In the genomic region with DNA sequence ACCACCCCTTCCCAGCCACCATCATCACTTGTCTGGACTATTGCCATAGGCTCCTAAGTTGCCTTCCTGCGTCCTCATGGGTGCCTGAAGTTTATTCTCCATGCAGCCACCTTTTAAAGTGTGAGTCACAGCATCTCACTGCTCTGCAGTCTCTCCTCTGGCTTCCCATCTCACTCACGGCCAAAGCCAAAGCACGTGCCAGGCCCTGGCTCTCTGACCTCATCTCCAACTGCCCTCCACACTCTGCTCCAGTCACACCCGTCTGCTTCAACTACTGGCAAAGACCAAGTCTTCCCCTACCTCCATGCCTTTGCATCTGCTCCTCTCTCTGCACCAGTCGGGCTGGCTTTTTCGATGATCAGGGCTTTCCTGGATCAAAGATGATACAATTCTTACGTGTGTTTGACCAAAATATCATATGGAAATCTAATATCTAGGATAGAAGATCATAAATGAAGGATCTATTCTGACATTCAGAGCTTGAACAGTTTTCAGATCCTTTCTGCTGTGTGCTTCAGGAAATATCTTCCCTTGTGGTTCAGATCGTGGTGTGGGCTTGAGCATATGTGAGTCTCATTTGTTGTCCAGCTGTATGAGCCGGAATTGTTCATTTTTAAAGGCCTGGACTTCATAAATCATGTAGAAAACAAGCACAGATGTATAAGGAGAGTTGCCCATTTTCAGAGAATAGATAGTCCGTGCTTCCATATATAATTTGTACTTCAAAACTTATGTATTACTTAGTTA, we compare ENCODE assay signal across 15 cellular contexts.
DNase-seq lines count a peak whose midpoint lies in the region; ATAC-seq and TF ChIP-seq lines count a peak whose summit lies in the region.
"Had no signal": no experiment of that assay in that cellular context is flagged by ENCODE, and none has a peak within 500 bp of the region (broad histone marks: within the 10 kb centered on the region; RNA-seq: fewer than 3 reads in every experiment).

No MANE protein-coding gene starts in this region.

- no peak for TF ChIP-seq EP300 in transverse colon (IDR thresholded peaks at IDR 0.05; ENCODE audit: low read depth)

- TF ChIP-seq CTCF in astrocyte of the spinal cord (IDR thresholded peaks at IDR 0.05; ENCODE audit: low read depth, low read length) (no peak), transverse colon (IDR thresholded peaks at IDR 0.05) (no peak)

- peaks cover 25% of the 10 kb centered on the region for H3K4me1 ChIP-seq in right cardiac atrium (ENCODE audit: control insufficient read depth, insufficient read depth, low read length)
- peaks cover 3 to 12% (median 4%) of the 10 kb centered on the region in 4 donors for H3K4me1 ChIP-seq in transverse colon

- H3K36me3 ChIP-seq in transverse colon: no peaks in the 10 kb centered on the region
- H3K36me3 ChIP-seq: tibial artery had no signal

- H3K27me3 ChIP-seq in right cardiac atrium (ENCODE audit: control insufficient read depth, insufficient read depth) (no peaks in the 10 kb centered on the region), transverse colon (no peaks in the 10 kb centered on the region)
- H3K27me3 ChIP-seq: tibial artery had no signal

- peaks cover 9 to 14% of the 10 kb centered on the region in 2 donors for H3K9me3 Mint-ChIP-seq in activated T-cell treated with anti-CD3 and anti-CD28 coated beads, Interleukin-2, amount 50 U/mL, for 72 hours

- H3K9me3 ChIP-seq in right cardiac atrium (ENCODE audit: control insufficient read depth, low read length): no peaks in the 10 kb centered on the region
- peaks cover 8 to 10% of the 10 kb centered on the region in 2 donors for H3K9me3 ChIP-seq in transverse colon

- DNase-seq in HCEC 1CT (peak; percentile 47), astrocyte of the spinal cord (ENCODE audit: low read depth, low spot score) (peak; percentile 57), right cardiac atrium (peak in 2 of 3 donors; percentile 74 to 89), transverse colon (peak; percentile 38), NCI-H1105 treated with DMSO at 0.1 percent for 48 hours (lab: John Stamatoyannopoulos, UW) (no peak), NCI-H226 (no peak)
- DNase-seq in stimulated activated CD8-positive, alpha-beta memory T cell treated with anti-CD3 and anti-CD28 coated beads, Interleukin-4, amount 100 ng/mL, for 48 hours: no peak
- DNase-seq in activated T-cell treated with anti-CD3 and anti-CD28 coated beads, Interleukin-2, amount 50 U/mL, for 72 hours: no peak
- DNase-seq: activated T-cell treated with anti-CD3 and anti-CD28 coated beads, Interleukin-2, amount 50 U/mL, for 1 hour; DND-41; MM.1S; naive thymus-derived CD8-positive, alpha-beta T cell; stimulated activated CD4-positive, alpha-beta T cell treated with anti-CD3 and anti-CD28 coated beads, Interleukin-4, amount 100 ng/mL, for 1 hour; T1000 had no signal

- H3K36me3 Mint-ChIP-seq in activated T-cell treated with anti-CD3 and anti-CD28 coated beads, Interleukin-2, amount 50 U/mL, for 72 hours (ENCODE audit: insufficient read depth in 2 of 2): peaks cover 14 to 19% of the 10 kb centered on the region in 2 donors

- no peak overlapping the region for H3K27ac Mint-ChIP-seq in activated T-cell treated with anti-CD3 and anti-CD28 coated beads, Interleukin-2, amount 50 U/mL, for 72 hours

- ATAC-seq in right cardiac atrium: peak; percentile 45 to 90
- no peak for ATAC-seq in activated T-cell treated with anti-CD3 and anti-CD28 coated beads, Interleukin-2, amount 50 U/mL, for 72 hours (replicated peaks in 1 of 2)
- ATAC-seq: naive thymus-derived CD8-positive, alpha-beta T cell had no signal

- peak overlapping the region; percentile 33 for H3K27ac ChIP-seq in right cardiac atrium (ENCODE audit: low read length)
- peak overlapping the region in 3 of 4 donors; percentile 35 to 42 (median 37) for H3K27ac ChIP-seq in transverse colon
- H3K27ac ChIP-seq: tibial artery had no signal

- no peak for TF ChIP-seq POLR2A in transverse colon (IDR thresholded peaks at IDR 0.05)

- H3K4me3 ChIP-seq in astrocyte of the spinal cord (ENCODE audit: low read depth, low read length) (no peak overlapping the region), right cardiac atrium (ENCODE audit: low read length) (no peak overlapping the region), transverse colon (no peak overlapping the region)
- H3K4me3 ChIP-seq: tibial artery had no signal

- peaks cover under 1% of the 10 kb centered on the region for H3K4me1 Mint-ChIP-seq in activated T-cell treated with anti-CD3 and anti-CD28 coated beads, Interleukin-2, amount 50 U/mL, for 72 hours (ENCODE audit: low read depth)

- in situ Hi-C loops in astrocyte of the spinal cord (cut with HindIII; ENCODE audit: low sequenced_read_pairs): no loop called here
- in situ Hi-C loops in transverse colon (cut with MboI; ENCODE audit: low pct_ligation_motif_present in 1 of 4, low pct_unique_long_range_greater_than_20kb in 1 of 4, low sequenced_read_pairs in 3 of 4): no loop called here

- no peaks in the 10 kb centered on the region for H3K27me3 Mint-ChIP-seq in activated T-cell treated with anti-CD3 and anti-CD28 coated beads, Interleukin-2, amount 50 U/mL, for 72 hours (ENCODE audit: low read depth)
- H3K27me3 Mint-ChIP-seq: naive thymus-derived CD8-positive, alpha-beta T cell had no signal

- WGBS in right cardiac atrium: 72% methylated on average over 10 of the region's 10 CpGs
- 79 to 84% methylated on average over 4 to 10 of the region's 10 CpGs for WGBS in transverse colon (ENCODE audit: low coverage in 1 of 2), 2 donors

- intact Hi-C loops in right cardiac atrium (cut with DNase I): loop anchor here in 1 of 4 donors (10.0 kb wide), 1 partner anchor 108 kb away; no protein-coding TSS in a partner anchor
- intact Hi-C loops in transverse colon (cut with DNase I; ENCODE audit: low total_unique reads): loop anchor here (10.0 kb wide), 1 partner anchor 58 kb away; no protein-coding TSS in a partner anchor

- H3K4me3 Mint-ChIP-seq in activated T-cell treated with anti-CD3 and anti-CD28 coated beads, Interleukin-2, amount 50 U/mL, for 72 hours: no peak overlapping the region
- H3K4me3 Mint-ChIP-seq: naive thymus-derived CD8-positive, alpha-beta T cell had no signal

Comparison
In these comparisons a context has a peak if more than half of its experiments do, and no peak if none do; other contexts are left out.
1. DNase-seq: peak in HCEC 1CT (single experiment), astrocyte of the spinal cord (single experiment), right cardiac atrium (2 of 3) and transverse colon (single experiment); none in NCI-H1105 treated with DMSO at 0.1 percent for 48 hours (single experiment), stimulated activated CD8-positive, alpha-beta memory T cell treated with anti-CD3 and anti-CD28 coated beads, Interleukin-4, amount 100 ng/mL, for 48 hours (single experiment), activated T-cell treated with anti-CD3 and anti-CD28 coated beads, Interleukin-2, amount 50 U/mL, for 72 hours (0 of 2) and NCI-H226 (single experiment).
2. ATAC-seq: peak in right cardiac atrium (2 of 2); none in activated T-cell treated with anti-CD3 and anti-CD28 coated beads, Interleukin-2, amount 50 U/mL, for 72 hours (0 of 2).